1 cellular context compared by ENCODE assay signal in the genomic region with DNA sequence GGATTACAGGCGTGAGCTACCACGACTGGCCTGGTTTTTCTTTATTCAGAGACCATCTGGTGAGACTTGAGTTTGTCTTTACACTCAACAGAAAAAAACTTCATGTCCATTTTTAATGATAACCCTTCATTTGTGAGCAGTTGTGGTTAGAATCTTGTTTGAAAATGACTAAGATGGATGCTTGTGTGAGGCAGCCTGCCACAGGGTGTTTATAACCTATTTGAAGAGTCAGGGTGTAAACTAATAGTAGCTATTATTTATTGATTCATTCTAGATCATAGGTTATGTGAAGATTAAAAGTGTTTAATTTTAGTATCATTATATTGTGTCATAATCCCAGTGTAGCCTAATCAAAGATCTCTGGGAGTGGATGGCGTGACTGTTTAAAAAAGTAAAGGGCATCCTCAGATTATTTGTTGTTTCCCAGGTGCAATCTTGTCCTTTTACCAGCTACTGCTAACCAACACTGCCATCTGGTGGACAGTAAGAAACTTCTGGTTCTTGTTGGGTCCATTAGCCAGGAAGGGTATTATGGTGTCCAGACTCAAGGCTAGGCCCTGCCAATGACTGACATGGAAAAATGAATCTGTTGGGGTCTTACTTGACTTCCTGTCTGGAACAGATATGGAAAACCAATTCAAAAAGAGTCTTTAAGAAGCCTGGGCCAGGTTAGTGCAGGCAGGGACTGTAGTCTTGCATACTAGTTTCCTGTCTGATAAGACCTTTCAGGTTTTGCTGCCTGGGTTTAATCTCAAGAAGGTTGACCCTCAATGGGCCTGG.
TF ChIP-seq lines count a peak whose summit lies in the region.

No MANE protein-coding gene starts in this region.

TF ChIP-seq in K562, 482 proteins besides CTCF, POLR2A, EP300 and RAD21 (continued from another document):
- TF ChIP-seq, protein P1, sequence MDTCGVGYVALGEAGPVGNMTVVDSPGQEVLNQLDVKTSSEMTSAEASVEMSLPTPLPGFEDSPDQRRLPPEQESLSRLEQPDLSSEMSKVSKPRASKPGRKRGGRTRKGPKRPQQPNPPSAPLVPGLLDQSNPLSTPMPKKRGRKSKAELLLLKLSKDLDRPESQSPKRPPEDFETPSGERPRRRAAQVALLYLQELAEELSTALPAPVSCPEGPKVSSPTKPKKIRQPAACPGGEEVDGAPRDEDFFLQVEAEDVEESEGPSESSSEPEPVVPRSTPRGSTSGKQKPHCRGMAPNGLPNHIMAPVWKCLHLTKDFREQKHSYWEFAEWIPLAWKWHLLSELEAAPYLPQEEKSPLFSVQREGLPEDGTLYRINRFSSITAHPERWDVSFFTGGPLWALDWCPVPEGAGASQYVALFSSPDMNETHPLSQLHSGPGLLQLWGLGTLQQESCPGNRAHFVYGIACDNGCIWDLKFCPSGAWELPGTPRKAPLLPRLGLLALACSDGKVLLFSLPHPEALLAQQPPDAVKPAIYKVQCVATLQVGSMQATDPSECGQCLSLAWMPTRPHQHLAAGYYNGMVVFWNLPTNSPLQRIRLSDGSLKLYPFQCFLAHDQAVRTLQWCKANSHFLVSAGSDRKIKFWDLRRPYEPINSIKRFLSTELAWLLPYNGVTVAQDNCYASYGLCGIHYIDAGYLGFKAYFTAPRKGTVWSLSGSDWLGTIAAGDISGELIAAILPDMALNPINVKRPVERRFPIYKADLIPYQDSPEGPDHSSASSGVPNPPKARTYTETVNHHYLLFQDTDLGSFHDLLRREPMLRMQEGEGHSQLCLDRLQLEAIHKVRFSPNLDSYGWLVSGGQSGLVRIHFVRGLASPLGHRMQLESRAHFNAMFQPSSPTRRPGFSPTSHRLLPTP (IDR thresholded peaks at IDR 0.05; ENCODE audit: borderline replicate concordance, extremely low read depth, insufficient read length), result no peak
- no peak for TF ChIP-seq TAF9B (IDR thresholded peaks at IDR 0.05; ENCODE audit: partially characterized antibody)
